23 cellular contexts compared by ENCODE assay signal in the genomic region with DNA sequence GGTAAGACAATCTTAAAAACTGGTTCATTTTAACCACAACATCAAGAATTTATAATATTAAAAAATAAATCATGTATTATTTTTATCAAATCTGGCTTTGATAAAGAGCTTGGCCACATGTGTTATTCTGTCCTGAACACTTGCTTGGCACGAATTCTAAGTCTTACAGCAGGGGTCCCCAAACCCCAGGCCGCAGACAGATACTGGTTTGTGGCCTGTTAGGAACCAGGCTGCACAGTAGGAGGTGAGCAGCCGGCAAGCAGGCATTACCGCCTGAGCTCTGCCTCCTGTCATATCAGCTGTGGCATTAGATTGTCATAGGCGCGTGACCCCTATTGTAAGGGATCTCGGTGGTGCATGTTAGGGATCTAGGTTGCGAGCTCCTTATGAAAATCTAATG.
"Had no signal": no experiment of that assay in that cellular context is flagged by ENCODE, and none has a peak within 500 bp of the region (broad histone marks: within the 10 kb centered on the region; RNA-seq: fewer than 3 reads in every experiment).

No MANE protein-coding gene starts in this region.

- DNase-seq: cortex of kidney; dorsolateral prefrontal cortex; effector CD8-positive, alpha-beta T cell; gastrocnemius medialis; heart right ventricle; hypothalamus; islet precursor cell; left lung; naive thymus-derived CD4-positive, alpha-beta T cell; nephron progenitor cell; posterior cingulate gyrus; sigmoid colon; stimulated activated CD4-positive, alpha-beta T cell treated with anti-CD3 and anti-CD28 coated beads, Interleukin-2, amount 100 ng/mL, for 24 hours; stimulated activated CD4-positive, alpha-beta T cell treated with anti-CD3 and anti-CD28 coated beads, Interleukin-4, amount 100 ng/mL, for 4 hours; stimulated activated naive B cell treated with anti-CD40 and anti-IgM and Interleukin-4, amounts not matched to agents 10 μg/mL and 1 μg/mL and 100 μg/mL, for 72 hours; stimulated activated naive CD8-positive, alpha-beta T cell treated with anti-CD3 and anti-CD28 coated beads, Interleukin-15, amount 100 ng/mL, for 72 hours; testis had no signal

- H3K9me3 ChIP-seq: gastrocnemius medialis, heart right ventricle, left lung, right atrium auricular region, sigmoid colon, testis, tibial nerve had no signal

- ATAC-seq: esophagus mucosa; gastrocnemius medialis; heart right ventricle; left lung; naive thymus-derived CD4-positive, alpha-beta T cell; stimulated activated naive B cell treated with anti-CD40 and anti-IgM and Interleukin-4, amounts not matched to agents 10 μg/mL and 1 μg/mL and 100 μg/mL, for 72 hours; stimulated activated naive CD8-positive, alpha-beta T cell treated with anti-CD3 and anti-CD28 coated beads, Interleukin-15, amount 100 ng/mL, for 72 hours had no signal

- FAIRE-seq: endometrium had no signal

- H3K27me3 ChIP-seq: dorsolateral prefrontal cortex, gastrocnemius medialis, heart right ventricle, left lung, right atrium auricular region, sigmoid colon, testis, tibial nerve had no signal

- H3K4me3 ChIP-seq: dorsolateral prefrontal cortex, gastrocnemius medialis, heart right ventricle, left lung, lung, right atrium auricular region, sigmoid colon, skin epidermis, testis, tibial nerve had no signal

- H3K4me1 ChIP-seq: testis had no signal

- H3K36me3 ChIP-seq: gastrocnemius medialis, heart right ventricle, left lung, right atrium auricular region, sigmoid colon, tibial nerve had no signal

- H3K27ac ChIP-seq: dorsolateral prefrontal cortex, gastrocnemius medialis, heart right ventricle, left lung, right atrium auricular region, sigmoid colon, skin epidermis, testis, tibial nerve had no signal
